In the genomic region with DNA sequence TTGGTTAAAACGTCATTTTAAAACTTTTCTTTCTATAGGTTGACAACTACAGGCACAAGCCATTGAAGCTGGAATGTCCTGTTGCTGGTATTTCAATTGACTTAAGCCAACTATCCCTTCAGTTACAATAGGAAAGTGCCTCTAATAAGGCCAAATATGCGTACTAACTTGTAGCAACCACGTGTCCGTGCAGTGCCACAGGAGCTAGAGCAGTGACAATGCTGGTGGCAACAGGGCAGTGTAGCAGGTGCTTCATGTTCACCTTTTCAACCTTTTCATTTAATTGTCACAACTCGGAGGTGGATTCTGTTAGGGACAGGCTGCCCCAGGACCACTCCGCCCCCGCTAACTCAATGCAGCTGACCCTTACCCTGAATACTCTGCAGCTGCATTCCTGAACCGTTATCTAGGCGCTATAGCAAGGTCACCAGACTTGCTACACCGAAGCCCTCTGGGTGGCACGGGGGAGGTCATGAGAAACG, we compare ENCODE assay signal across 7 cellular contexts. TPM values are rescaled to one million over a fixed set of nuclear protein-coding genes. Genes with fewer than 3 reads are reported as not detected.
A peak's percentile ranks its signal among the peaks of the same experiment; 100 is the strongest.
DNase-seq lines count a peak whose midpoint lies in the region; ATAC-seq and TF ChIP-seq lines count a peak whose summit lies in the region.

No MANE protein-coding gene starts in this region.

- peak overlapping the region; percentile 96 for H3K4me3 Mint-ChIP-seq in HFFc6
- peak overlapping the region; percentile 91 for H3K4me3 Mint-ChIP-seq in stimulated activated memory B cell treated with anti-CD40 and anti-IgM and Interleukin-4, amounts not matched to agents 10 μg/mL and 1 μg/mL and 100 μg/mL, for 72 hours

- peaks cover 0 to 44% (median 26%) of the 10 kb centered on the region in 9 donors for H3K36me3 ChIP-seq in heart left ventricle
- no peaks in the 10 kb centered on the region for H3K36me3 ChIP-seq in mucosa of descending colon (ENCODE audit: low read depth)

- H3K9me3 Mint-ChIP-seq in HFFc6, result no peaks in the 10 kb centered on the region
- H3K9me3 Mint-ChIP-seq in stimulated activated memory B cell treated with anti-CD40 and anti-IgM and Interleukin-4, amounts not matched to agents 10 μg/mL and 1 μg/mL and 100 μg/mL, for 72 hours, result peaks cover 12% of the 10 kb centered on the region

- peak overlapping the region; percentile 89; the same call in 1 of the 2 replicates for H3K27ac Mint-ChIP-seq in HFFc6
- peak overlapping the region; percentile 90 for H3K27ac Mint-ChIP-seq in stimulated activated memory B cell treated with anti-CD40 and anti-IgM and Interleukin-4, amounts not matched to agents 10 μg/mL and 1 μg/mL and 100 μg/mL, for 72 hours

- peaks cover 29% of the 10 kb centered on the region for H3K36me3 Mint-ChIP-seq in HFFc6 (ENCODE audit: low read depth)
- H3K36me3 Mint-ChIP-seq in stimulated activated memory B cell treated with anti-CD40 and anti-IgM and Interleukin-4, amounts not matched to agents 10 μg/mL and 1 μg/mL and 100 μg/mL, for 72 hours, result peaks cover 32% of the 10 kb centered on the region

- peak in 2 of 4 donors; percentile 5 to 10 for ATAC-seq in heart left ventricle
- ATAC-seq in stimulated activated memory B cell treated with anti-CD40 and anti-IgM and Interleukin-4, amounts not matched to agents 10 μg/mL and 1 μg/mL and 100 μg/mL, for 72 hours, result no peak
- ATAC-seq in mucosa of descending colon, result no peak

- H3K4me3 ChIP-seq in WI38 (ENCODE audit: low read depth, low read length) (peak overlapping the region; percentile 75), heart left ventricle (peak overlapping the region; percentile 51 to 96 (median 74)), mucosa of descending colon (no peak overlapping the region)

- no peaks in the 10 kb centered on the region for H3K27me3 ChIP-seq in heart left ventricle

- H3K4me1 ChIP-seq in heart left ventricle (peaks cover 6 to 32% (median 24%) of the 10 kb centered on the region in 12 donors), mucosa of descending colon (ENCODE audit: low read depth) (peaks cover 23% of the 10 kb centered on the region)

- TF ChIP-seq CTCF in HFFc6 (IDR thresholded peaks at IDR 0.05) (no peak), WI38 (IDR thresholded peaks at IDR 0.05; ENCODE audit: low read depth, low read length) (no peak), heart left ventricle (IDR thresholded peaks at IDR 0.05) (no peak), mucosa of descending colon (IDR thresholded peaks at IDR 0.05) (no peak)

- WGBS in heart left ventricle, 4 donors, result 43 to 56% (median 51%) methylated on average over 12 of the region's 12 CpGs

- H3K9me3 ChIP-seq in heart left ventricle (no peaks in the 10 kb centered on the region), mucosa of descending colon (no peaks in the 10 kb centered on the region)

- no peak for TF ChIP-seq POLR2A in heart left ventricle (IDR thresholded peaks at IDR 0.05)

- peaks cover 29% of the 10 kb centered on the region for H3K4me1 Mint-ChIP-seq in HFFc6 (ENCODE audit: low read depth)
- H3K4me1 Mint-ChIP-seq in stimulated activated memory B cell treated with anti-CD40 and anti-IgM and Interleukin-4, amounts not matched to agents 10 μg/mL and 1 μg/mL and 100 μg/mL, for 72 hours, result peaks cover 56% of the 10 kb centered on the region

- H3K27ac ChIP-seq in heart left ventricle, result peak overlapping the region in 11 of 12 donors; percentile 88 to 98 (median 93)

- DNase-seq in HFFc6 (no peak), heart left ventricle (peak in 1 of 5 donors; percentile 46), mucosa of descending colon (no peak), cerebellar nuclear complex (lab: John Stamatoyannopoulos, UW) (no peak), NCI-H128 (lab: John Stamatoyannopoulos, UW; ENCODE audit: unreplicated experiment) (no peak)

- intact Hi-C loops in heart left ventricle (cut with DNase I), result loop anchor here in 9 of 10 donors (2.0 to 10.0 kb wide), 15 partner anchors 49 to 271 kb away; partner anchors contain the start of genes USP46 (in 7 of the 9) and RASL11B (in 5 of the 9)
- intact Hi-C loops in mucosa of descending colon (cut with DNase I, micrococcal nuclease), result no loop called here

- peaks cover 3% of the 10 kb centered on the region for H3K27me3 Mint-ChIP-seq in HFFc6 (ENCODE audit: insufficient read depth)
- H3K27me3 Mint-ChIP-seq in stimulated activated memory B cell treated with anti-CD40 and anti-IgM and Interleukin-4, amounts not matched to agents 10 μg/mL and 1 μg/mL and 100 μg/mL, for 72 hours, result no peaks in the 10 kb centered on the region

RNA-seq across cellular contexts. Expression of gene ERVMER34-1, which starts 37.7 kb away (rescaled TPM):
- total RNA-seq in HFFc6 (2021; fragmentation: NEBNext Ultra II Directional; extraction: Animal tissue kit (Norgen Biotek cat#: 25700)), result not detected
- total RNA-seq in heart left ventricle (1 to 10 TPM; 2.2 to 6.8 (median 5.3) TPM), mucosa of descending colon (under 1 TPM; 0.24 to 0.70 (median 0.58) TPM)
- 1 to 10 TPM; 3.1 to 3.3 TPM for polyA plus RNA-seq in heart left ventricle

RNA-seq across cellular contexts. Expression of gene USP46, which starts 54.4 kb away (rescaled TPM):
- 10 to 100 TPM; 23.9 to 30.9 (median 26.3) TPM for total RNA-seq in HFFc6 (2021; fragmentation: NEBNext Ultra II Directional; extraction: Animal tissue kit (Norgen Biotek cat#: 25700))
- total RNA-seq in heart left ventricle, result 100 to 1,000 TPM in 1 of 9 donors, 10 to 100 TPM in 8; 29.8 to 111 (median 75.3) TPM
- polyA plus RNA-seq in heart left ventricle, result 10 to 100 TPM in 1 of 2 donors, 1 to 10 TPM in 1; 6.1 to 26.2 TPM
- total RNA-seq in mucosa of descending colon, result 10 to 100 TPM; 12.5 to 18.2 (median 14.8) TPM

Comparison
In these comparisons a context has a peak if more than half of its experiments do, and no peak if none do; other contexts are left out.
1. intact Hi-C loops: an anchor here in heart left ventricle (2.0 to 10.0 kb wide); none called in mucosa of descending colon.